ENCODE assay signal across 26 cellular contexts in the genomic region with DNA sequence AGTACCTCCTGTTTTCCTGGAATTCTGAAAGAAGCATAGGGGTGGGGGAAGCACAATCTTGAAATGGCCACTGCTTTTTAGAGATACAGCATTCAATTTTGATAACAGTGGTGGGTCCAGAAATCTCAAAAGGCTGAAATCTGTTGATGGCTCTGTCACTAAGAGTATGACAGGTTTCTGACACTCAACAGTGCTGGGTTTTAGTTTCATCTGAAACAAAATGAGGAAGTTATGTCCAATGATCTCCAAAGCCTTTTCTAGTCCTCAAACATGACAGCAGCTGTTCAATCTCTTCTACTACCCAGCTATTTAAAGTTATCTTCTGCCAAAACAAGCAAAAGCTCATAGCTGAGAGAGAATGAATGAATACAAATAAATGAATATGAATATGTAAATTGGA.
"Had no signal": no experiment of that assay in that cellular context is flagged by ENCODE, and none has a peak within 500 bp of the region (broad histone marks: within the 10 kb centered on the region; RNA-seq: fewer than 3 reads in every experiment).

No MANE protein-coding gene starts in this region.

- H3K4me1 Mint-ChIP-seq: T-helper 17 cell had no signal

- H3K27me3 ChIP-seq: MG63, SJCRH30 had no signal

- H3K4me3 ChIP-seq: MG63, SJCRH30 had no signal

- H3K9me3 ChIP-seq: MG63, SJCRH30 had no signal

- H3K27ac Mint-ChIP-seq: T-helper 17 cell had no signal

- DNase-seq: IMR-90; Karpas-422; KG1; MG63; NCI-H1092 treated with DMSO at 0.1 percent for 48 hours; NCI-H1436; NCI-H187; NCI-H2029; NCI-H2081 treated with DMSO at 0.1 percent for 48 hours; NCI-H2171; NCI-H226; NCI-H446; NCI-H510A; NCI-H524 treated with DMSO at 0.1 percent for 48 hours; NCI-H69; NCI-H774; NK-92 treated with Interleukin-12 subunit alpha and Interleukin-12 subunit beta, amount 100 ng/mL, for 24 hours; PC-3; SHP77 treated with DMSO at 0.1 percent for 48 hours; SJCRH30; T-helper 1 cell; T-helper 17 cell had no signal

- H3K36me3 ChIP-seq: MG63, SJCRH30 had no signal

- FAIRE-seq: HepG2 had no signal

- H3K4me1 ChIP-seq: SJCRH30 had no signal

- H3K4me3 Mint-ChIP-seq: T-helper 17 cell had no signal

- H3K27me3 Mint-ChIP-seq: T-helper 17 cell had no signal

- H3K27ac ChIP-seq: SJCRH30 had no signal

- ATAC-seq: HepG2, Panc1, PC-3, Right ventricle myocardium inferior, SK-N-SH treated with all-trans-retinoic acid at 6 μM for 48 hours, T-helper 17 cell had no signal
